25 cellular contexts compared by ENCODE assay signal in the genomic region with DNA sequence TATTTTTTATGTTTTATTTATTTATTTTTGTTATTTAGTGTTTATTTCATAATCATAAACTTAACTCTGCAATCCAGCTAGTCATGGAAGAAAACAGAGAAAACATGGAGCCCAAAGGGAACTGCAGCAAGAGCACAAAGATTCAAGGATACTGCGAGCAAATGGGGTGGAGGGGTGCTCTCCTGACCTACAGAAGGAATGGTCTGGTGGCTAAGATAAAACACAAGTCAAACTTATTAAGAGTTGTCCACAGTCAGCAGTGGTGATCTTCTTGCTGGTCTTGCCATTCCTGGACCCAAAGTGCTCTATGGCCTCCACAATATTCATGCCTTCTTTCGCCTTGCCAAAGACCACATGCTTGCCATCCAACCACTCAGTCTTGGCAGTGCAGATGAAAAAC. TPM values are rescaled to one million over a fixed set of nuclear protein-coding genes. Genes with fewer than 3 reads are reported as not detected.
DNase-seq lines count a peak whose midpoint lies in the region; ATAC-seq and TF ChIP-seq lines count a peak whose summit lies in the region.
"Had no signal": no experiment of that assay in that cellular context is flagged by ENCODE, and none has a peak within 500 bp of the region (broad histone marks: within the 10 kb centered on the region; RNA-seq: fewer than 3 reads in every experiment).

No MANE protein-coding gene starts in this region.

- H3K4me3 ChIP-seq in HL-60 (replicated peaks; ENCODE audit: insufficient read depth, low read length), result no peak overlapping the region
- H3K4me3 ChIP-seq in HAP-1, result no peak overlapping the region
- H3K4me3 ChIP-seq: GM23338, Peyer's patch had no signal

- H3K9me3 Mint-ChIP-seq in CD14-positive monocyte (peaks cover 0 to 2% (median 0%) of the 10 kb centered on the region in 7 donors), naive B cell (no peaks in the 10 kb centered on the region)
- no peaks in the 10 kb centered on the region for H3K9me3 Mint-ChIP-seq in activated CD4-positive, alpha-beta T cell treated with anti-CD3 and anti-CD28 coated beads, Interleukin-2, amount 10 ng/mL, durations not matched to agents 24 days and 14 days
- H3K9me3 Mint-ChIP-seq: CD4-positive, alpha-beta memory T cell; GM23338; H9; HFFc6 had no signal

- in situ Hi-C loops in HAP-1 (cut with MboI; ENCODE audit: low sequenced_read_pairs), result no loop called here

- no peak for TF ChIP-seq CTCF in CD14-positive monocyte (IDR thresholded peaks at IDR 0.05)
- TF ChIP-seq CTCF in HL-60 (IDR thresholded peaks at IDR 0.05; ENCODE audit: insufficient read depth, low read length), result no peak

- no peaks in the 10 kb centered on the region for H3K9me3 ChIP-seq in HAP-1
- H3K9me3 ChIP-seq: Peyer's patch had no signal

- peaks cover 0 to 1% (median 0%) of the 10 kb centered on the region in 3 donors for H3K27me3 Mint-ChIP-seq in CD14-positive monocyte (ENCODE audit: low read depth in 3 of 3)
- no peaks in the 10 kb centered on the region for H3K27me3 Mint-ChIP-seq in naive B cell
- no peaks in the 10 kb centered on the region for H3K27me3 Mint-ChIP-seq in activated CD4-positive, alpha-beta T cell treated with anti-CD3 and anti-CD28 coated beads, Interleukin-2, amount 10 ng/mL, durations not matched to agents 24 days and 14 days
- H3K27me3 Mint-ChIP-seq: CD4-positive, alpha-beta memory T cell had no signal

- no peak overlapping the region for H3K4me3 Mint-ChIP-seq in CD14-positive monocyte
- peak overlapping the region in 4 of 8 donors; percentile 31 to 65 (median 50) for H3K4me3 Mint-ChIP-seq in naive B cell
- no peak overlapping the region for H3K4me3 Mint-ChIP-seq in activated CD4-positive, alpha-beta T cell treated with anti-CD3 and anti-CD28 coated beads, Interleukin-2, amount 10 ng/mL, durations not matched to agents 24 days and 14 days
- H3K4me3 Mint-ChIP-seq: CD4-positive, alpha-beta memory T cell; GM23338; H9; HFFc6 had no signal

- H3K36me3 ChIP-seq in HAP-1 (replicated peaks), result no peaks in the 10 kb centered on the region
- H3K36me3 ChIP-seq: Peyer's patch had no signal

- intact Hi-C loops in CD14-positive monocyte (cut with micrococcal nuclease), result loop anchor here in 1 of 2 donors (5.0 kb wide), 1 partner anchor 35 kb away; a partner anchor contains a TSS
- intact Hi-C loops in activated CD4-positive, alpha-beta T cell treated with anti-CD3 and anti-CD28 coated beads, Interleukin-2, amount 10 ng/mL, durations not matched to agents 24 days and 14 days (cut with micrococcal nuclease), result loop anchor here (5.0 kb wide), 1 partner anchor 40 kb away; no protein-coding TSS in a partner anchor

- DNase-seq in CD14-positive monocyte (ENCODE audit: low spot score), result no peak
- no peak for DNase-seq in HL-60 (ENCODE audit: low read depth in 1 of 2, low spot score in 1 of 2)
- no peak for DNase-seq in naive B cell
- no peak for DNase-seq in activated CD4-positive, alpha-beta T cell treated with anti-CD3 and anti-CD28 coated beads, Interleukin-2, amount 10 ng/mL, durations not matched to agents 24 days and 14 days
- no peak for DNase-seq in HAP-1 (ENCODE audit: low spot score in 2 of 2)
- DNase-seq in central memory CD4-positive, alpha-beta T cell, result no peak
- DNase-seq: CD4-positive, alpha-beta memory T cell; DMS 273 treated with DMSO at 0.1 percent for 48 hours; DMS79; GF-D8; H9; HFFc6; KG1; NCI-H1092; NCI-H1417 treated with DMSO at 0.1 percent for 48 hours; NCI-H1694 treated with DMSO at 0.1 percent for 48 hours; NCI-H2081; NCI-H2227 treated with DMSO at 0.1 percent for 48 hours; NCI-H69; OCI-M1; Peyer's patch; SHP77 treated with DMSO at 0.1 percent for 48 hours; T-helper 1 cell had no signal

- peaks cover 72% of the 10 kb centered on the region for H3K4me1 Mint-ChIP-seq in CD14-positive monocyte
- peaks cover 56 to 92% (median 82%) of the 10 kb centered on the region in 3 donors for H3K4me1 Mint-ChIP-seq in naive B cell
- H3K4me1 Mint-ChIP-seq in activated CD4-positive, alpha-beta T cell treated with anti-CD3 and anti-CD28 coated beads, Interleukin-2, amount 10 ng/mL, durations not matched to agents 24 days and 14 days, result peaks cover 40% of the 10 kb centered on the region
- H3K4me1 Mint-ChIP-seq: GM23338, H9 had no signal

- no peak for ATAC-seq in naive B cell (ENCODE audit: low read depth in 2 of 2)
- ATAC-seq in GM18502 (IDR thresholded peaks at IDR 0.05; ENCODE audit: poor library complexity, unreplicated experiment), result no peak
- ATAC-seq: GM23338 had no signal

- peaks cover 5 to 6% of the 10 kb centered on the region in 2 donors for H3K36me3 Mint-ChIP-seq in CD14-positive monocyte
- H3K36me3 Mint-ChIP-seq in naive B cell, result no peaks in the 10 kb centered on the region
- peaks cover 29% of the 10 kb centered on the region for H3K36me3 Mint-ChIP-seq in activated CD4-positive, alpha-beta T cell treated with anti-CD3 and anti-CD28 coated beads, Interleukin-2, amount 10 ng/mL, durations not matched to agents 24 days and 14 days (ENCODE audit: low read depth)

- no peaks in the 10 kb centered on the region for H3K4me1 ChIP-seq in HAP-1

- H3K27me3 ChIP-seq in HL-60 (ENCODE audit: insufficient read depth, poor library complexity, severe bottlenecking), result no peaks in the 10 kb centered on the region
- no peaks in the 10 kb centered on the region for H3K27me3 ChIP-seq in HAP-1 (ENCODE audit: low read depth)
- H3K27me3 ChIP-seq: Peyer's patch had no signal

- 0 out of 2 replicates have a peak overlapping the region, but pooled peaks have one; percentile 2 for H3K27ac ChIP-seq in HL-60 (replicated peaks)
- H3K27ac ChIP-seq: Peyer's patch had no signal

- H3K27ac Mint-ChIP-seq in CD14-positive monocyte (peak overlapping the region in 6 of 7 donors; percentile 42 to 99 (median 98)), naive B cell (peak overlapping the region in 4 of 6 donors; percentile 27 to 94 (median 87))
- no peak overlapping the region for H3K27ac Mint-ChIP-seq in activated CD4-positive, alpha-beta T cell treated with anti-CD3 and anti-CD28 coated beads, Interleukin-2, amount 10 ng/mL, durations not matched to agents 24 days and 14 days
- H3K27ac Mint-ChIP-seq: GM23338, HFFc6 had no signal

RNA-seq across cellular contexts. Expression of a gene that starts 36.7 kb away (rescaled TPM):
- 10 to 100 TPM; 14.0 to 21.0 TPM for polyA plus RNA-seq in CD14-positive monocyte
- 10 to 100 TPM; 29.1 to 51.9 (median 35.0) TPM for polyA plus RNA-seq in naive B cell (ENCODE audit: low read depth in 6 of 6)
- total RNA-seq in activated CD4-positive, alpha-beta T cell treated with anti-CD3 and anti-CD28 coated beads, Interleukin-2, amount 10 ng/mL, durations not matched to agents 24 days and 14 days, result 60.6 and 63.4 TPM in 2 replicates

RNA-seq across cellular contexts. Expression of a gene that starts 51.4 kb away (rescaled TPM):
- polyA plus RNA-seq in CD14-positive monocyte (100 to 1,000 TPM; 315 to 458 TPM), naive B cell (ENCODE audit: low read depth in 6 of 6) (100 to 1,000 TPM in 5 of 6 donors, 10 to 100 TPM in 1; 88.9 to 144 (median 117) TPM)
- total RNA-seq in activated CD4-positive, alpha-beta T cell treated with anti-CD3 and anti-CD28 coated beads, Interleukin-2, amount 10 ng/mL, durations not matched to agents 24 days and 14 days, result 174 and 176 TPM in 2 replicates
